ENCODE assay signal across 9 cellular contexts in genomic region chr12:67698711-67699603, GRCh38. TPM values are rescaled to one million over a fixed set of nuclear protein-coding genes. Genes with fewer than 3 reads are reported as not detected.
DNase-seq lines count a peak whose midpoint lies in the region; ATAC-seq and TF ChIP-seq lines count a peak whose summit lies in the region.
"Had no signal": no experiment of that assay in that cellular context is flagged by ENCODE, and none has a peak within 500 bp of the region (broad histone marks: within the 10 kb centered on the region; RNA-seq: fewer than 3 reads in every experiment).

No MANE protein-coding gene starts in this region.

- intact Hi-C loops in A673 (cut with micrococcal nuclease; ENCODE audit: unreplicated experiment), result no loop called here

- no peaks in the 10 kb centered on the region for H3K36me3 ChIP-seq in A673 (ENCODE audit: insufficient read depth, low read length, poor library complexity, severe bottlenecking)
- H3K36me3 ChIP-seq: neutrophil had no signal

- H3K4me3 ChIP-seq in A673 (ENCODE audit: low read depth, low read length, poor library complexity, severe bottlenecking), result no peak overlapping the region

- H3K9me3 ChIP-seq in A673 (ENCODE audit: low read depth, low read length, poor library complexity, severe bottlenecking), result no peaks in the 10 kb centered on the region
- H3K9me3 ChIP-seq: neutrophil had no signal

- DNase-seq in EL (peak; percentile 84), M059J (ENCODE audit: low read depth) (peak; percentile 96), foreskin keratinocyte (peak; percentile 84 to 95), A673 (ENCODE audit: low spot score) (no peak), NCI-H1930 (lab: John Stamatoyannopoulos, UW) (no peak)
- DNase-seq in activated CD8-positive, alpha-beta memory T cell treated with anti-CD3 and anti-CD28 coated beads, Interleukin-2, amount 50 U/mL, for 1 hour (ENCODE audit: extremely low read depth), result peak; percentile 25
- peak; percentile 26 to 52 for DNase-seq in stimulated activated CD4-positive, alpha-beta T cell treated with anti-CD3 and anti-CD28 coated beads, Interleukin-4, amount 100 ng/mL, for 4 hours

- POLR2A ChIA-PET in A673 (lab: Charles Lee; ENCODE audit: low non-redundant PET), result no interaction called here

- CTCF ChIA-PET in A673 (lab: Charles Lee), result no interaction called here

- TF ChIP-seq CTCF in foreskin keratinocyte (conservative IDR thresholded peaks at IDR 0.05), result no peak
- TF ChIP-seq CTCF in A673 (conservative IDR thresholded peaks at IDR 0.05; ENCODE audit: low read depth, low read length), result no peak

- peaks cover 13% of the 10 kb centered on the region for H3K4me1 ChIP-seq in foreskin keratinocyte
- no peaks in the 10 kb centered on the region for H3K4me1 ChIP-seq in A673 (ENCODE audit: insufficient read depth, low read length, poor library complexity, severe bottlenecking)

- no peaks in the 10 kb centered on the region for H3K27me3 ChIP-seq in foreskin keratinocyte
- H3K27me3 ChIP-seq in A673 (replicated peaks; ENCODE audit: insufficient read depth, low read depth, low read length, poor library complexity), result no peaks in the 10 kb centered on the region

- ATAC-seq in GM21737 (IDR thresholded peaks at IDR 0.05; ENCODE audit: unreplicated experiment) (peak; percentile 95), foreskin keratinocyte (peak; percentile 92)

- H3K27ac ChIP-seq in foreskin keratinocyte (peak overlapping the region; percentile 84), A673 (ENCODE audit: low read depth, low read length, poor library complexity, severe bottlenecking) (no peak overlapping the region)
- H3K27ac ChIP-seq: neutrophil had no signal

- no TSS peak for BruUV-seq in A673 (replicated peaks; lab: Mats Ljungman, UMichigan)

RNA-seq across cellular contexts. Expression of gene DYRK2, which starts 50.4 kb away (rescaled TPM):
- total RNA-seq in M059J (2014; rRNA removed; shearing (Covaris generic)), result 8.3 and 18.5 TPM in 2 replicates
- total RNA-seq in foreskin keratinocyte (18.3 and 20.5 TPM in 2 replicates), A673 (2021) (28.6 and 35.2 TPM in 2 replicates)
- 5.9 and 7.7 TPM in 2 replicates for polyA plus RNA-seq in foreskin keratinocyte

Comparison
In these comparisons a context has a peak if more than half of its experiments do, and no peak if none do; other contexts are left out.
1. DNase-seq: peak in EL (single experiment), M059J (single experiment), activated CD8-positive, alpha-beta memory T cell treated with anti-CD3 and anti-CD28 coated beads, Interleukin-2, amount 50 U/mL, for 1 hour (single experiment), foreskin keratinocyte (2 of 2) and stimulated activated CD4-positive, alpha-beta T cell treated with anti-CD3 and anti-CD28 coated beads, Interleukin-4, amount 100 ng/mL, for 4 hours (2 of 2); none in A673 (single experiment) and NCI-H1930 (0 of 2).